In genomic region chr7:73945022-73945421, GRCh38 we compare ENCODE assay signal across 9 cellular contexts.
"Had no signal": no experiment of that assay in that cellular context is flagged by ENCODE, and none has a peak within 500 bp of the region (broad histone marks: within the 10 kb centered on the region; RNA-seq: fewer than 3 reads in every experiment).

No MANE protein-coding gene starts in this region.

- FAIRE-seq: H54, HepG2 had no signal

- H2AFZ ChIP-seq: GM23248 had no signal

- DNase-seq: GM23248, GOT3, H9, HCEC 1CT, Kasumi-1, KG1 had no signal

- H3K27ac ChIP-seq: GM23248, HL-60 had no signal

- H3K4me3 ChIP-seq: GM23248 had no signal

- ATAC-seq: HepG2 had no signal

- H3K9ac ChIP-seq: GM23248 had no signal
